8 cellular contexts compared by ENCODE assay signal in genomic region chr19:40613669-40614594, GRCh38. TPM values are rescaled to one million over a fixed set of nuclear protein-coding genes. Genes with fewer than 3 reads are reported as not detected.
DNase-seq lines count a peak whose midpoint lies in the region; ATAC-seq and TF ChIP-seq lines count a peak whose summit lies in the region.

No MANE protein-coding gene starts in this region.

- intact Hi-C loops in ovary (cut with DNase I), result no loop called here

- H3K9me2 ChIP-seq in OCI-LY1 (ENCODE audit: low read depth, low read length), result no peaks in the 10 kb centered on the region

- TF ChIP-seq POLR2A in ovary (IDR thresholded peaks at IDR 0.05), result no peak
- TF ChIP-seq POLR2A in tibial nerve (IDR thresholded peaks at IDR 0.05), result no peak

- peaks cover 28% of the 10 kb centered on the region; the same call in 1 of the 2 replicates for H3K36me3 ChIP-seq in OCI-LY1 (ENCODE audit: insufficient read depth, low read length)
- H3K36me3 ChIP-seq in ovary, result no peaks in the 10 kb centered on the region
- H3K36me3 ChIP-seq in tibial nerve, result peaks cover 0 to 48% (median 0%) of the 10 kb centered on the region in 3 donors

- H3K9me3 ChIP-seq in OCI-LY1 (ENCODE audit: low read length) (no peaks in the 10 kb centered on the region), ovary (no peaks in the 10 kb centered on the region), tibial nerve (no peaks in the 10 kb centered on the region)

- no peaks in the 10 kb centered on the region for H4K20me1 ChIP-seq in OCI-LY1 (ENCODE audit: insufficient read depth, low read length)

- no peaks in the 10 kb centered on the region for H3F3A ChIP-seq in OCI-LY1 (ENCODE audit: insufficient read depth, low read length)

- no peak overlapping the region for H2AFZ ChIP-seq in OCI-LY1 (ENCODE audit: low read length)

- H3K4me3 ChIP-seq in OCI-LY1 (ENCODE audit: low read depth, low read length, poor library complexity, severe bottlenecking), result peak overlapping the region; percentile 82
- peak overlapping the region; percentile 83 for H3K4me3 ChIP-seq in fibroblast of the aortic adventitia (ENCODE audit: low read depth, low read length)
- H3K4me3 ChIP-seq in ovary, result peak overlapping the region; percentile 46
- peak overlapping the region; percentile 28 to 65 (median 60) for H3K4me3 ChIP-seq in tibial nerve

- DNase-seq in activated T-helper 1 cell treated with Interleukin-2 at 50 U/mL for 16 hours (ENCODE audit: low read depth), result peak; percentile 70
- DNase-seq in fibroblast of the aortic adventitia (ENCODE audit: low read depth), result peak; percentile 68
- DNase-seq in ovary, result peak; percentile 81 to 88 (median 86)
- DNase-seq in tibial nerve (ENCODE audit: low spot score in 2 of 2), result peak; percentile 83 to 85
- DNase-seq in 8988T, result no peak

- H3K27me3 ChIP-seq in OCI-LY1 (ENCODE audit: insufficient read depth, low read length), result no peaks in the 10 kb centered on the region
- H3K27me3 ChIP-seq in ovary, result no peaks in the 10 kb centered on the region
- H3K27me3 ChIP-seq in tibial nerve, result no peaks in the 10 kb centered on the region

- no peak for TF ChIP-seq EP300 in ovary (IDR thresholded peaks at IDR 0.05)
- TF ChIP-seq EP300 in tibial nerve (IDR thresholded peaks at IDR 0.05), result no peak

- peak overlapping the region; percentile 91 for H3K4me2 ChIP-seq in OCI-LY1 (ENCODE audit: low read length)

- peak; percentile 41 for ATAC-seq in GM18517 (IDR thresholded peaks at IDR 0.05; ENCODE audit: unreplicated experiment)
- peak; percentile 42 for ATAC-seq in HG03439 (IDR thresholded peaks at IDR 0.05; ENCODE audit: unreplicated experiment)

- H3K4me1 ChIP-seq in OCI-LY1 (ENCODE audit: insufficient read depth, low read length, severe bottlenecking) (peaks cover 40% of the 10 kb centered on the region), ovary (ENCODE audit: insufficient read depth) (peaks cover 6% of the 10 kb centered on the region), tibial nerve (peaks cover 0 to 95% (median 35%) of the 10 kb centered on the region in 4 donors)

- no peak for TF ChIP-seq CTCF in OCI-LY1 (IDR thresholded peaks at IDR 0.05; ENCODE audit: low read length)
- TF ChIP-seq CTCF in fibroblast of the aortic adventitia (IDR thresholded peaks at IDR 0.05; ENCODE audit: insufficient read depth, low read length), result no peak
- no peak for TF ChIP-seq CTCF in ovary (IDR thresholded peaks at IDR 0.05)
- TF ChIP-seq CTCF in tibial nerve (IDR thresholded peaks at IDR 0.05), result no peak

- 7 to 18% (median 11%) methylated on average over 66 of the region's 66 CpGs for WGBS in ovary, 3 donors
- 24 to 33% methylated on average over 54 to 66 of the region's 66 CpGs for WGBS in tibial nerve, 2 donors

- H3K9ac ChIP-seq in OCI-LY1 (ENCODE audit: low read length), result peak overlapping the region; percentile 80

- no peaks in the 10 kb centered on the region for H3K79me2 ChIP-seq in OCI-LY1 (ENCODE audit: insufficient read depth, low read length)

- H3K27ac ChIP-seq in OCI-LY1 (ENCODE audit: low read depth, low read length, poor library complexity, severe bottlenecking) (peak overlapping the region; percentile 87), ovary (peak overlapping the region; percentile 33 to 61), tibial nerve (peak overlapping the region; percentile 41 to 91 (median 85))

RNA-seq across cellular contexts. Expression of gene LTBP4, which starts 12.8 kb away (rescaled TPM):
- 31.5 and 38.9 TPM in 2 replicates for total RNA-seq in fibroblast of the aortic adventitia (ENCODE audit: low replicate concordance)
- total RNA-seq in ovary, result 100 to 1,000 TPM; 214 to 840 (median 547) TPM
- 100 to 1,000 TPM; 152 to 488 TPM for polyA plus RNA-seq in ovary
- total RNA-seq in tibial nerve, result 1,000 to 10,000 TPM in 2 of 4 donors, 100 to 1,000 TPM in 2; 851 to 1,504 (median 1,156) TPM

RNA-seq across cellular contexts. Expression of gene SHKBP1, which starts 37.3 kb away (rescaled TPM):
- 5.7 and 24.9 TPM in 2 replicates for total RNA-seq in fibroblast of the aortic adventitia (ENCODE audit: low replicate concordance)
- 10 to 100 TPM; 23.4 to 48.7 (median 33.8) TPM for total RNA-seq in ovary
- polyA plus RNA-seq in ovary, result 10 to 100 TPM; 16.3 to 34.8 TPM
- total RNA-seq in tibial nerve, result 100 to 1,000 TPM in 1 of 4 donors, 10 to 100 TPM in 3; 40.8 to 129 (median 51.2) TPM
